In genomic region chr4:73187325-73187724, GRCh38 we compare ENCODE assay signal across 1 cellular context.
TF ChIP-seq lines count a peak whose summit lies in the region.

No MANE protein-coding gene starts in this region.

TF ChIP-seq in HepG2, 621 proteins besides CTCF, POLR2A, EP300 and RAD21 (continued from another document):
- no peak for TF ChIP-seq ZHX2 (IDR thresholded peaks at IDR 0.05; ENCODE audit: low read depth)
- TF ChIP-seq ZHX2 (CRISPR knock-in tag; IDR thresholded peaks at IDR 0.05; ENCODE audit: borderline replicate concordance): no peak
- TF ChIP-seq RXRB (CRISPR knock-in tag; IDR thresholded peaks at IDR 0.05; ENCODE audit: borderline replicate concordance): no peak
- no peak for TF ChIP-seq SMAD3 (CRISPR knock-in tag; IDR thresholded peaks at IDR 0.05)
- no peak for TF ChIP-seq ZNF576 (CRISPR knock-in tag; IDR thresholded peaks at IDR 0.05)
